In the genomic region with DNA sequence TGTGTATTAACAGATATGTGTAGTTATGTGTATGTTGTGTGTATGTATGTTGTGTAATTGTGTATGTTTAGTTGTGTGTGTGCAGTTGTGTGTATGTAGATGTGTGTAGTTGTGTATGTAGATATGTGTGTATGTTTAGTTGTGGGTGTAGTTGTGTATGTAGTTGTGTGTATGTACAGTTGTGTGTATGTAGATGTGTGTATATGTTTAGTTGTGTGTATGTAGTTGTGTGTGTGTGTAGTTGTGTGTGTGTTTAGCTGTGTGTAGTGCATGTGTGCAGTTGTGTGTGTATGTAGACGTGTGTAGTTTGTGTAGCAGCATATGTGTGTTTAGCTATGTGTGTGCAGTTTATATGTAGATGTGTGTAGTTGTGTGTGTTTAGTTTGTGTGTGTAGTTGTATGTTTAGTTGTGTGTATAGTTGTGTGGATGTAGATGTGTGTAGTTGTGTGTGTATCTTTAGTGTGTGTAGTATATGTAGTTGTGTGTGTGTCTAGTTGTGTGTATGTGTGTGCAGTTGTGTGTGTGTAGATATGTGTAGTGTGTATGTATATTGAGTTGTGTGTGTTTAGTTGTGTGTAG, we compare ENCODE assay signal across 1 cellular context.
TF ChIP-seq lines count a peak whose summit lies in the region.

No MANE protein-coding gene starts in this region.

TF ChIP-seq in K562, 482 proteins besides CTCF, POLR2A, EP300 and RAD21 (continued from another document):
- TF ChIP-seq, protein P1, sequence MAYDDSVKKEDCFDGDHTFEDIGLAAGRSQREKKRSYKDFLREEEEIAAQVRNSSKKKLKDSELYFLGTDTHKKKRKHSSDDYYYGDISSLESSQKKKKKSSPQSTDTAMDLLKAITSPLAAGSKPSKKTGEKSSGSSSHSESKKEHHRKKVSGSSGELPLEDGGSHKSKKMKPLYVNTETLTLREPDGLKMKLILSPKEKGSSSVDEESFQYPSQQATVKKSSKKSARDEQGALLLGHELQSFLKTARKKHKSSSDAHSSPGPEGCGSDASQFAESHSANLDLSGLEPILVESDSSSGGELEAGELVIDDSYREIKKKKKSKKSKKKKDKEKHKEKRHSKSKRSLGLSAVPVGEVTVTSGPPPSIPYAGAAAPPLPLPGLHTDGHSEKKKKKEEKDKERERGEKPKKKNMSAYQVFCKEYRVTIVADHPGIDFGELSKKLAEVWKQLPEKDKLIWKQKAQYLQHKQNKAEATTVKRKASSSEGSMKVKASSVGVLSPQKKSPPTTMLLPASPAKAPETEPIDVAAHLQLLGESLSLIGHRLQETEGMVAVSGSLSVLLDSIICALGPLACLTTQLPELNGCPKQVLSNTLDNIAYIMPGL (CRISPR knock-in tag; IDR thresholded peaks at IDR 0.05) = 0 out of 2 replicates have a peak, but pooled peaks have one; percentile 67
TF ChIP-seq in K562: peak in this region for 53.
